ENCODE assay signal across 25 cellular contexts in genomic region chr1:87265786-87266185, GRCh38.
"Had no signal": no experiment of that assay in that cellular context is flagged by ENCODE, and none has a peak within 500 bp of the region (broad histone marks: within the 10 kb centered on the region; RNA-seq: fewer than 3 reads in every experiment).

No MANE protein-coding gene starts in this region.

- H3K27ac ChIP-seq: stomach, suprapubic skin, testis, thoracic aorta, thyroid gland, tibial artery, tibial nerve, transverse colon, upper lobe of left lung, upper lobe of right lung, uterus, vagina had no signal

- H3K4me1 ChIP-seq: stomach, suprapubic skin, testis, thyroid gland, tibial artery, tibial nerve, transverse colon, upper lobe of left lung, upper lobe of right lung, uterus, vagina had no signal

- H3K4me3 ChIP-seq: stomach, suprapubic skin, testis, thoracic aorta, thyroid gland, tibial artery, tibial nerve, transverse colon, upper lobe of left lung, upper lobe of right lung, uterus, vagina had no signal

- H3K27me3 ChIP-seq: stomach, suprapubic skin, testis, thyroid gland, tibial artery, tibial nerve, transverse colon, upper lobe of left lung, upper lobe of right lung, uterus, vagina had no signal

- H3K36me3 ChIP-seq: stomach, suprapubic skin, thoracic aorta, thyroid gland, tibial artery, tibial nerve, transverse colon, upper lobe of left lung, upper lobe of right lung, uterus, vagina had no signal

- DNase-seq: stimulated activated CD4-positive, alpha-beta T cell treated with anti-CD3 and anti-CD28 coated beads, Interleukin-2, amount 100 ng/mL, for 48 hours; stimulated activated CD4-positive, alpha-beta T cell treated with anti-CD3 and anti-CD28 coated beads, Interleukin-4, amount 100 ng/mL, for 1 hour; stimulated activated CD4-positive, alpha-beta T cell treated with anti-CD3 and anti-CD28 coated beads, Interleukin-4, amount 100 ng/mL, for 24 hours; stimulated activated CD4-positive, alpha-beta T cell treated with anti-CD3 and anti-CD28 coated beads, Interleukin-4, amount 100 ng/mL, for 4 hours; stimulated activated CD8-positive, alpha-beta memory T cell treated with anti-CD3 and anti-CD28 coated beads, Interleukin-4, amount 100 ng/mL, for 48 hours; stimulated activated naive B cell treated with anti-CD40 and anti-IgM and Interleukin-4, amounts not matched to agents 10 μg/mL and 1 μg/mL and 100 μg/mL, for 72 hours; stimulated activated naive CD4-positive, alpha-beta T cell; stimulated activated naive CD4-positive, alpha-beta T cell treated with Interleukin-2 at 50 U/mL for 16 hours; stimulated activated naive CD8-positive, alpha-beta T cell treated with anti-CD3 and anti-CD28 coated beads, Interleukin-15, amount 100 ng/mL, for 72 hours; stimulated activated naive CD8-positive, alpha-beta T cell treated with anti-CD3 and anti-CD28 coated beads, Interleukin-15, Interleukin-2, amounts not matched to agents 100 U/mL and 50 U/mL, for 24 hours; stomach; substantia nigra; testis; thyroid gland; tibial artery; transverse colon; upper lobe of left lung; upper lobe of right lung; uterus had no signal

- H3K9me3 ChIP-seq: stomach, suprapubic skin, testis, thoracic aorta, thyroid gland, tibial artery, tibial nerve, transverse colon, upper lobe of left lung, upper lobe of right lung, uterus, vagina had no signal

- ATAC-seq: stimulated activated effector memory CD8-positive, alpha-beta T cell treated with anti-CD3 and anti-CD28 coated beads, Interleukin-12 subunit alpha, Interleukin-12 subunit beta, amount 100 ng/mL, for 72 hours; stimulated activated memory B cell treated with anti-CD40 and anti-IgM and Interleukin-4, amounts not matched to agents 10 μg/mL and 1 μg/mL and 100 μg/mL, for 72 hours; stimulated activated naive B cell treated with anti-CD40 and anti-IgM and Interleukin-4, amounts not matched to agents 10 μg/mL and 1 μg/mL and 100 μg/mL, for 72 hours; stimulated activated naive CD8-positive, alpha-beta T cell treated with anti-CD3 and anti-CD28 coated beads, Interleukin-15, amount 100 ng/mL, for 72 hours; stimulated activated naive CD8-positive, alpha-beta T cell treated with anti-CD3 and anti-CD28 coated beads, Interleukin-15, Interleukin-2, amounts not matched to agents 100 U/mL and 50 U/mL, for 24 hours; upper lobe of right lung had no signal
